Comparison of ENCODE assay signal across 29 cellular contexts in genomic region chrX:32642283-32642682, GRCh38.
"Had no signal": no experiment of that assay in that cellular context is flagged by ENCODE, and none has a peak within 500 bp of the region (broad histone marks: within the 10 kb centered on the region; RNA-seq: fewer than 3 reads in every experiment).

No MANE protein-coding gene starts in this region.

- H3K27me3 ChIP-seq: stomach, suprapubic skin, testis, thyroid gland, tibial artery, tibial nerve, transverse colon, upper lobe of left lung, upper lobe of right lung, uterus, vagina had no signal

- H3K4me3 Mint-ChIP-seq: stimulated activated effector memory CD8-positive, alpha-beta T cell treated with anti-CD3 and anti-CD28 coated beads, Interleukin-12 subunit alpha, Interleukin-12 subunit beta, amount 100 ng/mL, for 72 hours; stimulated activated memory B cell treated with anti-CD40 and anti-IgM and Interleukin-4, amounts not matched to agents 10 μg/mL and 1 μg/mL and 100 μg/mL, for 72 hours; stimulated activated naive B cell treated with anti-CD40 and anti-IgM and Interleukin-4, amounts not matched to agents 10 μg/mL and 1 μg/mL and 100 μg/mL, for 72 hours; stimulated activated naive CD8-positive, alpha-beta T cell treated with anti-CD3 and anti-CD28 coated beads, Interleukin-15, amount 100 ng/mL, for 72 hours; stimulated activated naive CD8-positive, alpha-beta T cell treated with anti-CD3 and anti-CD28 coated beads, Interleukin-15, Interleukin-2, amounts not matched to agents 100 ng/mL and 50 ng/mL, for 24 hours; type B pancreatic cell had no signal

- H3K4me1 ChIP-seq: stomach, suprapubic skin, testis, thyroid gland, tibial nerve, transverse colon, upper lobe of left lung, upper lobe of right lung, uterus, vagina had no signal

- H3K9me3 Mint-ChIP-seq: stimulated activated memory B cell treated with anti-CD40 and anti-IgM and Interleukin-4, amounts not matched to agents 10 μg/mL and 1 μg/mL and 100 μg/mL, for 72 hours; stimulated activated naive CD8-positive, alpha-beta T cell treated with anti-CD3 and anti-CD28 coated beads, Interleukin-15, amount 100 ng/mL, for 72 hours; stimulated activated naive CD8-positive, alpha-beta T cell treated with anti-CD3 and anti-CD28 coated beads, Interleukin-15, Interleukin-2, amounts not matched to agents 100 ng/mL and 50 ng/mL, for 24 hours; type B pancreatic cell had no signal

- H3K4me3 ChIP-seq: stomach, suprapubic skin, testis, thoracic aorta, thyroid gland, tibial artery, tibial nerve, transverse colon, upper lobe of left lung, upper lobe of right lung, uterus, vagina had no signal

- FAIRE-seq: urothelium cell line had no signal

- H3K9me3 ChIP-seq: stomach, suprapubic skin, testis, thoracic aorta, thyroid gland, tibial artery, tibial nerve, transverse colon, upper lobe of left lung, upper lobe of right lung, uterus, vagina had no signal

- H3K36me3 ChIP-seq: stomach, suprapubic skin, thoracic aorta, thyroid gland, tibial artery, tibial nerve, transverse colon, upper lobe of left lung, upper lobe of right lung, uterus, vagina had no signal

- H3K36me3 Mint-ChIP-seq: stimulated activated effector memory CD8-positive, alpha-beta T cell treated with anti-CD3 and anti-CD28 coated beads, Interleukin-12 subunit alpha, Interleukin-12 subunit beta, amount 100 ng/mL, for 72 hours; stimulated activated memory B cell treated with anti-CD40 and anti-IgM and Interleukin-4, amounts not matched to agents 10 μg/mL and 1 μg/mL and 100 μg/mL, for 72 hours; stimulated activated naive B cell treated with anti-CD40 and anti-IgM and Interleukin-4, amounts not matched to agents 10 μg/mL and 1 μg/mL and 100 μg/mL, for 72 hours; type B pancreatic cell had no signal

- H3K27me3 Mint-ChIP-seq: stimulated activated memory B cell treated with anti-CD40 and anti-IgM and Interleukin-4, amounts not matched to agents 10 μg/mL and 1 μg/mL and 100 μg/mL, for 72 hours; stimulated activated naive B cell treated with anti-CD40 and anti-IgM and Interleukin-4, amounts not matched to agents 10 μg/mL and 1 μg/mL and 100 μg/mL, for 72 hours; stimulated activated naive CD8-positive, alpha-beta T cell treated with anti-CD3 and anti-CD28 coated beads, Interleukin-15, amount 100 ng/mL, for 72 hours; stimulated activated naive CD8-positive, alpha-beta T cell treated with anti-CD3 and anti-CD28 coated beads, Interleukin-15, Interleukin-2, amounts not matched to agents 100 ng/mL and 50 ng/mL, for 24 hours; type B pancreatic cell had no signal

- H3K27ac ChIP-seq: stomach, suprapubic skin, testis, thoracic aorta, thyroid gland, tibial artery, tibial nerve, transverse colon, upper lobe of left lung, upper lobe of right lung, uterus, vagina had no signal

- H3K4me1 Mint-ChIP-seq: stimulated activated effector memory CD8-positive, alpha-beta T cell treated with anti-CD3 and anti-CD28 coated beads, Interleukin-12 subunit alpha, Interleukin-12 subunit beta, amount 100 ng/mL, for 72 hours; stimulated activated memory B cell treated with anti-CD40 and anti-IgM and Interleukin-4, amounts not matched to agents 10 μg/mL and 1 μg/mL and 100 μg/mL, for 72 hours; stimulated activated naive B cell treated with anti-CD40 and anti-IgM and Interleukin-4, amounts not matched to agents 10 μg/mL and 1 μg/mL and 100 μg/mL, for 72 hours; stimulated activated naive CD8-positive, alpha-beta T cell treated with anti-CD3 and anti-CD28 coated beads, Interleukin-15, amount 100 ng/mL, for 72 hours had no signal

- DNase-seq: stimulated activated CD4-positive, alpha-beta T cell treated with anti-CD3 and anti-CD28 coated beads, Interleukin-2, amount 100 ng/mL, for 48 hours; stimulated activated CD4-positive, alpha-beta T cell treated with anti-CD3 and anti-CD28 coated beads, Interleukin-4, amount 100 ng/mL, for 1 hour; stimulated activated CD4-positive, alpha-beta T cell treated with anti-CD3 and anti-CD28 coated beads, Interleukin-4, amount 100 ng/mL, for 24 hours; stimulated activated CD4-positive, alpha-beta T cell treated with anti-CD3 and anti-CD28 coated beads, Interleukin-4, amount 100 ng/mL, for 4 hours; stimulated activated CD8-positive, alpha-beta memory T cell treated with anti-CD3 and anti-CD28 coated beads, Interleukin-4, amount 100 ng/mL, for 48 hours; stimulated activated naive B cell treated with anti-CD40 and anti-IgM and Interleukin-4, amounts not matched to agents 10 μg/mL and 1 μg/mL and 100 μg/mL, for 72 hours; stimulated activated naive CD4-positive, alpha-beta T cell; stimulated activated naive CD4-positive, alpha-beta T cell treated with Interleukin-2 at 50 U/mL for 16 hours; stimulated activated naive CD8-positive, alpha-beta T cell treated with anti-CD3 and anti-CD28 coated beads, Interleukin-15, amount 100 ng/mL, for 72 hours; stimulated activated naive CD8-positive, alpha-beta T cell treated with anti-CD3 and anti-CD28 coated beads, Interleukin-15, Interleukin-2, amounts not matched to agents 100 U/mL and 50 U/mL, for 24 hours; stomach; substantia nigra; testis; thyroid gland; tibial artery; transverse colon; trophoblast cell; upper lobe of left lung; upper lobe of right lung; uterus had no signal

- H3K27ac Mint-ChIP-seq: stimulated activated effector memory CD8-positive, alpha-beta T cell treated with anti-CD3 and anti-CD28 coated beads, Interleukin-12 subunit alpha, Interleukin-12 subunit beta, amount 100 ng/mL, for 72 hours; stimulated activated memory B cell treated with anti-CD40 and anti-IgM and Interleukin-4, amounts not matched to agents 10 μg/mL and 1 μg/mL and 100 μg/mL, for 72 hours; stimulated activated naive B cell treated with anti-CD40 and anti-IgM and Interleukin-4, amounts not matched to agents 10 μg/mL and 1 μg/mL and 100 μg/mL, for 72 hours; stimulated activated naive CD8-positive, alpha-beta T cell treated with anti-CD3 and anti-CD28 coated beads, Interleukin-15, amount 100 ng/mL, for 72 hours; stimulated activated naive CD8-positive, alpha-beta T cell treated with anti-CD3 and anti-CD28 coated beads, Interleukin-15, Interleukin-2, amounts not matched to agents 100 ng/mL and 50 ng/mL, for 24 hours; type B pancreatic cell had no signal
